ENCODE assay signal across 15 cellular contexts in genomic region chr1:97053275-97053674, GRCh38.
A peak's percentile ranks its signal among the peaks of the same experiment; 100 is the strongest.
DNase-seq lines count a peak whose midpoint lies in the region; ATAC-seq and TF ChIP-seq lines count a peak whose summit lies in the region.
"Had no signal": no experiment of that assay in that cellular context is flagged by ENCODE, and none has a peak within 500 bp of the region (broad histone marks: within the 10 kb centered on the region; RNA-seq: fewer than 3 reads in every experiment).

No MANE protein-coding gene starts in this region.

- no peaks in the 10 kb centered on the region for H3F3A ChIP-seq in neural cell (ENCODE audit: insufficient read depth, low read length, poor library complexity, severe bottlenecking)

- H3K36me3 ChIP-seq in SK-N-MC (ENCODE audit: insufficient read depth, low read length): no peaks in the 10 kb centered on the region
- no peaks in the 10 kb centered on the region for H3K36me3 ChIP-seq in neural cell (ENCODE audit: insufficient read depth, low read length)
- H3K36me3 ChIP-seq in esophagus muscularis mucosa: no peaks in the 10 kb centered on the region

- peak overlapping the region; percentile 70 for H3K27ac ChIP-seq in SK-N-MC
- no peak overlapping the region for H3K27ac ChIP-seq in neural cell (ENCODE audit: low read length)
- no peak overlapping the region for H3K27ac ChIP-seq in esophagus muscularis mucosa (replicated peaks in 1 of 4)

- H2AFZ ChIP-seq in neural cell (ENCODE audit: low read depth, low read length): no peak overlapping the region

- DNase-seq in NCI-H748 (lab: John Stamatoyannopoulos, UW; ENCODE audit: unreplicated experiment) (peak; percentile 18), NCI-H748 treated with DMSO at 0.1 percent for 48 hours (lab: John Stamatoyannopoulos, UW) (no peak), SK-N-MC (ENCODE audit: low read depth, low spot score) (no peak), esophagus muscularis mucosa (ENCODE audit: extremely low spot score) (no peak), NCI-H345 treated with DMSO at 0.1 percent for 48 hours (lab: John Stamatoyannopoulos, UW; ENCODE audit: unreplicated experiment) (no peak)
- DNase-seq: C1 segment of cervical spinal cord; Calu3; CD4-positive, alpha-beta T cell; DMS153; DMS79 treated with DMSO at 0.1 percent for 48 hours; EL; HCEC 1CT; HFFc6 had no signal

- H3K9me3 ChIP-seq in SK-N-MC (ENCODE audit: low read depth, low read length) (0 out of 2 replicates have a peak, but pooled peaks cover 3% of the 10 kb centered on the region), neural cell (ENCODE audit: low read length) (peaks cover 12% of the 10 kb centered on the region), esophagus muscularis mucosa (peaks cover 0 to 15% (median 8%) of the 10 kb centered on the region in 4 donors)

- intact Hi-C loops in esophagus muscularis mucosa (cut with DNase I): no loop called here

- no peaks in the 10 kb centered on the region for H3K27me3 ChIP-seq in neural cell (ENCODE audit: insufficient read depth, low read depth, low read length)
- H3K27me3 ChIP-seq in esophagus muscularis mucosa: no peaks in the 10 kb centered on the region

- no peaks in the 10 kb centered on the region for H3K4me1 ChIP-seq in esophagus muscularis mucosa

- no peak for ATAC-seq in HG02763 (IDR thresholded peaks at IDR 0.05; ENCODE audit: unreplicated experiment)

- no peaks in the 10 kb centered on the region for H3K9me2 ChIP-seq in neural cell (ENCODE audit: insufficient read depth, low read length)

- H3K79me2 ChIP-seq in neural cell (replicated peaks; ENCODE audit: insufficient read depth, low read length): no peaks in the 10 kb centered on the region

- TF ChIP-seq CTCF in neural cell (IDR thresholded peaks at IDR 0.05; ENCODE audit: poor library complexity, severe bottlenecking) (no peak), esophagus muscularis mucosa (IDR thresholded peaks at IDR 0.05) (no peak)

- H3K4me3 ChIP-seq in SK-N-MC: no peak overlapping the region
- H3K4me3 ChIP-seq in neural cell (ENCODE audit: low read length): peak overlapping the region; percentile 9
- H3K4me3 ChIP-seq in esophagus muscularis mucosa: no peak overlapping the region

- H3K9ac ChIP-seq in SK-N-MC (ENCODE audit: insufficient read length) (no peak overlapping the region), neural cell (ENCODE audit: low read length) (no peak overlapping the region)

- TF ChIP-seq RAD21 in neural cell (conservative IDR thresholded peaks at IDR 0.05): no peak

- 86% methylated on average over 2 of the region's 2 CpGs for WGBS in esophagus muscularis mucosa

- H4K20me1 ChIP-seq in neural cell (ENCODE audit: insufficient read depth): no peaks in the 10 kb centered on the region

- TF ChIP-seq POLR2A in esophagus muscularis mucosa (IDR thresholded peaks at IDR 0.05; ENCODE audit: low read depth): no peak

- H3K4me2 ChIP-seq in neural cell (ENCODE audit: low read length): peak overlapping the region; percentile 17

- TF ChIP-seq EP300 in neural cell (conservative IDR thresholded peaks at IDR 0.05; ENCODE audit: poor library complexity, severe bottlenecking) (peak; percentile 18), esophagus muscularis mucosa (IDR thresholded peaks at IDR 0.05) (no peak)

TF ChIP-seq in neural cell, 6 proteins besides CTCF, POLR2A, EP300 and RAD21:
- TF ChIP-seq SMC3 (conservative IDR thresholded peaks at IDR 0.05; ENCODE audit: poor library complexity): no peak
